Comparison of ENCODE assay signal across 1 cellular context in the genomic region with DNA sequence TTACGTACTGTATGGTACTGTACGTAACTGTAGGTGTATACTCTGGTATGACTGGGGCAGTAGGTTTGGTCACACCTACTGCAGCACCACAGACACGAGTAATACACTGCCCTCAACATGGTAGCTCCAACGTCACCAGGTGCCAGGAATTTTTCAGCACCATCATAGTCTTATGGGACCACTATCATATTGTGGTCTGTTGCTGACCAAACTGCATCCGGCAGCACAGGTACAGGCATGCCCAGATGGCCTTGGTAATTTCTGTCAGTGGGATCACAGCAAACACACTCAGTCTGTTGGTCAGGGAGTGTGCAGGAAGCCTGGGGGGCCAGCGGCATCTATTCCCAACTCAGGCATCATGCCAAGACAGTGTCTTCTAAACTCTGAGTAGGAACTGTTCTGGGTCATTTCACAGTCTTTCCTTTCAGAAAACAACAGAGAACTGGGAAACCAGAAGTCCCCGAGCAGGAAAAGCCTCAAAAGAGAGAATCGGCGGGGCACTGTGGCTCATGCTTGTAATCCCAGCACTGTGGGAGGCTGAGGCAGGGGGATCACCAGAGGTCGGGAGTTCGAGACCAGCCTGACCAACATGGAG.
A peak's percentile ranks its signal among the peaks of the same experiment; 100 is the strongest.
TF ChIP-seq lines count a peak whose summit lies in the region.

No MANE protein-coding gene starts in this region.

TF ChIP-seq in K562, 482 proteins besides CTCF, POLR2A, EP300 and RAD21:
- TF ChIP-seq STAT5B (CRISPR knock-in tag; IDR thresholded peaks at IDR 0.05) (no peak), KLF16 (IDR thresholded peaks at IDR 0.05) (no peak), SPI1 (IDR thresholded peaks at IDR 0.05; ENCODE audit: borderline replicate concordance, low read depth, low read length) (no peak)
- TF ChIP-seq, protein P1, sequence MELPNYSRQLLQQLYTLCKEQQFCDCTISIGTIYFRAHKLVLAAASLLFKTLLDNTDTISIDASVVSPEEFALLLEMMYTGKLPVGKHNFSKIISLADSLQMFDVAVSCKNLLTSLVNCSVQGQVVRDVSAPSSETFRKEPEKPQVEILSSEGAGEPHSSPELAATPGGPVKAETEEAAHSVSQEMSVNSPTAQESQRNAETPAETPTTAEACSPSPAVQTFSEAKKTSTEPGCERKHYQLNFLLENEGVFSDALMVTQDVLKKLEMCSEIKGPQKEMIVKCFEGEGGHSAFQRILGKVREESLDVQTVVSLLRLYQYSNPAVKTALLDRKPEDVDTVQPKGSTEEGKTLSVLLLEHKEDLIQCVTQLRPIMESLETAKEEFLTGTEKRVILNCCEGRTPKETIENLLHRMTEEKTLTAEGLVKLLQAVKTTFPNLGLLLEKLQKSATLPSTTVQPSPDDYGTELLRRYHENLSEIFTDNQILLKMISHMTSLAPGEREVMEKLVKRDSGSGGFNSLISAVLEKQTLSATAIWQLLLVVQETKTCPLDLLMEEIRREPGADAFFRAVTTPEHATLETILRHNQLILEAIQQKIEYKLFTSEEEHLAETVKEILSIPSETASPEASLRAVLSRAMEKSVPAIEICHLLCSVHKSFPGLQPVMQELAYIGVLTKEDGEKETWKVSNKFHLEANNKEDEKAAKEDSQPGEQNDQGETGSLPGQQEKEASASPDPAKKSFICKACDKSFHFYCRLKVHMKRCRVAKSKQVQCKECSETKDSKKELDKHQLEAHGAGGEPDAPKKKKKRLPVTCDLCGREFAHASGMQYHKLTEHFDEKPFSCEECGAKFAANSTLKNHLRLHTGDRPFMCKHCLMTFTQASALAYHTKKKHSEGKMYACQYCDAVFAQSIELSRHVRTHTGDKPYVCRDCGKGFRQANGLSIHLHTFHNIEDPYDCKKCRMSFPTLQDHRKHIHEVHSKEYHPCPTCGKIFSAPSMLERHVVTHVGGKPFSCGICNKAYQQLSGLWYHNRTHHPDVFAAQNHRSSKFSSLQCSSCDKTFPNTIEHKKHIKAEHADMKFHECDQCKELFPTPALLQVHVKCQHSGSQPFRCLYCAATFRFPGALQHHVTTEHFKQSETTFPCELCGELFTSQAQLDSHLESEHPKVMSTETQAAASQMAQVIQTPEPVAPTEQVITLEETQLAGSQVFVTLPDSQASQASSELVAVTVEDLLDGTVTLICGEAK (IDR thresholded peaks at IDR 0.05) = no peak
- TF ChIP-seq, protein P1 (CRISPR knock-in tag; IDR thresholded peaks at IDR 0.05) = 0 out of 2 replicates have a peak, but pooled peaks have one; percentile 2
